1 cellular context compared by ENCODE assay signal in the genomic region with DNA sequence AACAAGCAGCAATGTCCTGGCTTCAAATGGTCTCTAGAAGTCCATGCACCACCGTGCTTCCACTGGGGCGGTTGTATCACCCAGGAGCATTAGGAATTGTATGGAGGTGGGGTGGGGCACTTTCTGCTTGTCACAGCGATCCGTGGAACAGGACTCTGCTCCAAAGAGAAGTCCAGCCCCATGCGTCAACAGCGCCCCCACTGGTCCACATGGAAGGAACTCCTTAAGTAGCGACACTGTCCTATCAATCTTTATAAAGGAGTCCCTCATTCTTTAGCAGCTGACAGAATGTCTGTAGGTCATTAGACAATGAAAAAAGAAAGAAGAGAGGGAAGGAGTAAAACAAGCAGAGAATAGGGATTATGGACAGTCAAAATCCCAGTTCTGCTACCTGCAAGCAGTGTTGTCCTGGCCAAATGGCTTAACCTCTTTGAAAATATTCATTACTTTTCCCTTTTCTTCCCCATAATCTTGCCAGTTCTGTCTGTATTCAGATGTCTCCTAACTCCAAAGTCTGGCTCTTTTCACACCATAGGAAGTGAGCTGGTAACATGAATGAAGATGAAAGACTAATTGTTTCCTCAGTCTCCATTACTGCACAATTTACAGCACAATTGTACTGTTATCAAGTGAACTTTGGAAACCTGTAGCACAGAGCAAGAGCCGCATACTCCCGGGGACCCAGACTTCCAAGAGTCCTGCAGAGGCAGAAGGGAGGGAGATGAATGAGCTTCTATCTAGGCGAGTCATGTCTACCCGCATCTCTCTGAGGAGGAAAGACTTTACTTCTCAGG.
TF ChIP-seq lines count a peak whose summit lies in the region.

No MANE protein-coding gene starts in this region.

TF ChIP-seq in HepG2, 621 proteins besides CTCF, POLR2A, EP300 and RAD21 (continued from another document and continues in another):
- TF ChIP-seq SALL1 (CRISPR knock-in tag; IDR thresholded peaks at IDR 0.05) (0 out of 2 replicates have a peak, but pooled peaks have one; percentile 49), IKZF1 (IDR thresholded peaks at IDR 0.05) (no peak), RXRB (CRISPR knock-in tag; IDR thresholded peaks at IDR 0.05; ENCODE audit: borderline replicate concordance) (no peak), SIX4 (CRISPR knock-in tag; IDR thresholded peaks at IDR 0.05) (no peak), FOXK1 (CRISPR knock-in tag; IDR thresholded peaks at IDR 0.05; ENCODE audit: borderline replicate concordance, low read depth) (0 out of 2 replicates have a peak, but pooled peaks have one; percentile 7), REXO4 (CRISPR knock-in tag; IDR thresholded peaks at IDR 0.05; ENCODE audit: borderline replicate concordance) (no peak), ZSCAN12 (CRISPR knock-in tag; IDR thresholded peaks at IDR 0.05) (no peak), ZNF670 (CRISPR knock-in tag; IDR thresholded peaks at IDR 0.05; ENCODE audit: borderline replicate concordance) (no peak), ZNF724P (CRISPR knock-in tag; IDR thresholded peaks at IDR 0.05; ENCODE audit: borderline replicate concordance) (no peak), ISX (CRISPR knock-in tag; conservative IDR thresholded peaks at IDR 0.05) (no peak), ZNF788 (CRISPR knock-in tag; IDR thresholded peaks at IDR 0.05; ENCODE audit: borderline replicate concordance) (no peak), ZNF510 (CRISPR knock-in tag; IDR thresholded peaks at IDR 0.05; ENCODE audit: low read depth) (no peak; the same call in 1 of the 2 replicates), YEATS4 (CRISPR knock-in tag; IDR thresholded peaks at IDR 0.05; ENCODE audit: borderline replicate concordance) (no peak), GFI1 (CRISPR knock-in tag; IDR thresholded peaks at IDR 0.05; ENCODE audit: borderline replicate concordance) (no peak), MEIS1 (CRISPR knock-in tag; IDR thresholded peaks at IDR 0.05; ENCODE audit: borderline replicate concordance) (0 out of 2 replicates have a peak, but pooled peaks have one; percentile 43), CHCHD3 (CRISPR knock-in tag; IDR thresholded peaks at IDR 0.05) (no peak), ZFP41 (CRISPR knock-in tag; IDR thresholded peaks at IDR 0.05; ENCODE audit: borderline replicate concordance) (no peak), KLF15 (CRISPR knock-in tag; IDR thresholded peaks at IDR 0.05; ENCODE audit: borderline replicate concordance) (no peak), ZNF781 (CRISPR knock-in tag; IDR thresholded peaks at IDR 0.05; ENCODE audit: borderline replicate concordance, not compliant biosample characterization) (no peak), SOX6 (IDR thresholded peaks at IDR 0.05) (no peak), SOX6 (CRISPR knock-in tag; IDR thresholded peaks at IDR 0.05) (peak; percentile 51; the same call in 1 of the 2 replicates), ERF (CRISPR knock-in tag; IDR thresholded peaks at IDR 0.05) (peak; percentile 20; the same call in 1 of the 2 replicates), XRCC5 (optimal IDR thresholded peaks at IDR 0.05; ENCODE audit: low read length) (peak; percentile 55), HNRNPL (IDR thresholded peaks at IDR 0.05; ENCODE audit: low read depth, low read length) (no peak), MLLT10 (CRISPR knock-in tag; IDR thresholded peaks at IDR 0.05) (no peak), RFXANK (CRISPR knock-in tag; IDR thresholded peaks at IDR 0.05) (0 out of 2 replicates have a peak, but pooled peaks have one; percentile 26)
- TF ChIP-seq, protein P1, sequence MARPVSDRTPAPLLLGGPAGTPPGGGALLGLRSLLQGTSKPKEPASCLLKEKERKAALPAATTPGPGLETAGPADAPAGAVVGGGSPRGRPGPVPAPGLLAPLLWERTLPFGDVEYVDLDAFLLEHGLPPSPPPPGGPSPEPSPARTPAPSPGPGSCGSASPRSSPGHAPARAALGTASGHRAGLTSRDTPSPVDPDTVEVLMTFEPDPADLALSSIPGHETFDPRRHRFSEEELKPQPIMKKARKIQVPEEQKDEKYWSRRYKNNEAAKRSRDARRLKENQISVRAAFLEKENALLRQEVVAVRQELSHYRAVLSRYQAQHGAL (CRISPR knock-in tag; IDR thresholded peaks at IDR 0.05; ENCODE audit: not compliant biosample characterization): no peak
- TF ChIP-seq, protein P2, sequence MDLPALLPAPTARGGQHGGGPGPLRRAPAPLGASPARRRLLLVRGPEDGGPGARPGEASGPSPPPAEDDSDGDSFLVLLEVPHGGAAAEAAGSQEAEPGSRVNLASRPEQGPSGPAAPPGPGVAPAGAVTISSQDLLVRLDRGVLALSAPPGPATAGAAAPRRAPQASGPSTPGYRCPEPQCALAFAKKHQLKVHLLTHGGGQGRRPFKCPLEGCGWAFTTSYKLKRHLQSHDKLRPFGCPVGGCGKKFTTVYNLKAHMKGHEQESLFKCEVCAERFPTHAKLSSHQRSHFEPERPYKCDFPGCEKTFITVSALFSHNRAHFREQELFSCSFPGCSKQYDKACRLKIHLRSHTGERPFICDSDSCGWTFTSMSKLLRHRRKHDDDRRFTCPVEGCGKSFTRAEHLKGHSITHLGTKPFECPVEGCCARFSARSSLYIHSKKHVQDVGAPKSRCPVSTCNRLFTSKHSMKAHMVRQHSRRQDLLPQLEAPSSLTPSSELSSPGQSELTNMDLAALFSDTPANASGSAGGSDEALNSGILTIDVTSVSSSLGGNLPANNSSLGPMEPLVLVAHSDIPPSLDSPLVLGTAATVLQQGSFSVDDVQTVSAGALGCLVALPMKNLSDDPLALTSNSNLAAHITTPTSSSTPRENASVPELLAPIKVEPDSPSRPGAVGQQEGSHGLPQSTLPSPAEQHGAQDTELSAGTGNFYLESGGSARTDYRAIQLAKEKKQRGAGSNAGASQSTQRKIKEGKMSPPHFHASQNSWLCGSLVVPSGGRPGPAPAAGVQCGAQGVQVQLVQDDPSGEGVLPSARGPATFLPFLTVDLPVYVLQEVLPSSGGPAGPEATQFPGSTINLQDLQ (CRISPR knock-in tag; IDR thresholded peaks at IDR 0.05): no peak
- TF ChIP-seq, protein P3, sequence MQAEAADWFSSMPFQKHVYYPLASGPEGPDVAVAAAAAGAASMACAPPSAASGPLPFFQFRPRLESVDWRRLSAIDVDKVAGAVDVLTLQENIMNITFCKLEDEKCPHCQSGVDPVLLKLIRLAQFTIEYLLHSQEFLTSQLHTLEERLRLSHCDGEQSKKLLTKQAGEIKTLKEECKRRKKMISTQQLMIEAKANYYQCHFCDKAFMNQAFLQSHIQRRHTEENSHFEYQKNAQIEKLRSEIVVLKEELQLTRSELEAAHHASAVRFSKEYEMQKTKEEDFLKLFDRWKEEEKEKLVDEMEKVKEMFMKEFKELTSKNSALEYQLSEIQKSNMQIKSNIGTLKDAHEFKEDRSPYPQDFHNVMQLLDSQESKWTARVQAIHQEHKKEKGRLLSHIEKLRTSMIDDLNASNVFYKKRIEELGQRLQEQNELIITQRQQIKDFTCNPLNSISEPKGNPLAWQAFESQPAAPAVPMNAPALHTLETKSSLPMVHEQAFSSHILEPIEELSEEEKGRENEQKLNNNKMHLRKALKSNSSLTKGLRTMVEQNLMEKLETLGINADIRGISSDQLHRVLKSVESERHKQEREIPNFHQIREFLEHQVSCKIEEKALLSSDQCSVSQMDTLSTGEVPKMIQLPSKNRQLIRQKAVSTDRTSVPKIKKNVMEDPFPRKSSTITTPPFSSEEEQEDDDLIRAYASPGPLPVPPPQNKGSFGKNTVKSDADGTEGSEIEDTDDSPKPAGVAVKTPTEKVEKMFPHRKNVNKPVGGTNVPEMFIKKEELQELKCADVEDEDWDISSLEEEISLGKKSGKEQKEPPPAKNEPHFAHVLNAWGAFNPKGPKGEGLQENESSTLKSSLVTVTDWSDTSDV (CRISPR knock-in tag; IDR thresholded peaks at IDR 0.05): no peak
- TF ChIP-seq, protein P4, sequence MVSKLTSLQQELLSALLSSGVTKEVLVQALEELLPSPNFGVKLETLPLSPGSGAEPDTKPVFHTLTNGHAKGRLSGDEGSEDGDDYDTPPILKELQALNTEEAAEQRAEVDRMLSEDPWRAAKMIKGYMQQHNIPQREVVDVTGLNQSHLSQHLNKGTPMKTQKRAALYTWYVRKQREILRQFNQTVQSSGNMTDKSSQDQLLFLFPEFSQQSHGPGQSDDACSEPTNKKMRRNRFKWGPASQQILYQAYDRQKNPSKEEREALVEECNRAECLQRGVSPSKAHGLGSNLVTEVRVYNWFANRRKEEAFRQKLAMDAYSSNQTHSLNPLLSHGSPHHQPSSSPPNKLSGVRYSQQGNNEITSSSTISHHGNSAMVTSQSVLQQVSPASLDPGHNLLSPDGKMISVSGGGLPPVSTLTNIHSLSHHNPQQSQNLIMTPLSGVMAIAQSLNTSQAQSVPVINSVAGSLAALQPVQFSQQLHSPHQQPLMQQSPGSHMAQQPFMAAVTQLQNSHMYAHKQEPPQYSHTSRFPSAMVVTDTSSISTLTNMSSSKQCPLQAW (CRISPR knock-in tag; IDR thresholded peaks at IDR 0.05): no peak
- TF ChIP-seq, protein P5, sequence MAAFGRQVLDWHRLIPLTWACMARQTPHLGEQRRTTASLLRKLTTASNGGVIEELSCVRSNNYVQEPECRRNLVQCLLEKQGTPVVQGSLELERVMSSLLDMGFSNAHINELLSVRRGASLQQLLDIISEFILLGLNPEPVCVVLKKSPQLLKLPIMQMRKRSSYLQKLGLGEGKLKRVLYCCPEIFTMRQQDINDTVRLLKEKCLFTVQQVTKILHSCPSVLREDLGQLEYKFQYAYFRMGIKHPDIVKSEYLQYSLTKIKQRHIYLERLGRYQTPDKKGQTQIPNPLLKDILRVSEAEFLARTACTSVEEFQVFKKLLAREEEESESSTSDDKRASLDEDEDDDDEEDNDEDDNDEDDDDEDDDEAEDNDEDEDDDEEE (CRISPR knock-in tag; IDR thresholded peaks at IDR 0.05): 0 out of 2 replicates have a peak, but pooled peaks have one; percentile 44
- TF ChIP-seq, protein P6, sequence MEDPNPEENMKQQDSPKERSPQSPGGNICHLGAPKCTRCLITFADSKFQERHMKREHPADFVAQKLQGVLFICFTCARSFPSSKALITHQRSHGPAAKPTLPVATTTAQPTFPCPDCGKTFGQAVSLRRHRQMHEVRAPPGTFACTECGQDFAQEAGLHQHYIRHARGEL (CRISPR knock-in tag; IDR thresholded peaks at IDR 0.05): no peak
- TF ChIP-seq, protein P7, sequence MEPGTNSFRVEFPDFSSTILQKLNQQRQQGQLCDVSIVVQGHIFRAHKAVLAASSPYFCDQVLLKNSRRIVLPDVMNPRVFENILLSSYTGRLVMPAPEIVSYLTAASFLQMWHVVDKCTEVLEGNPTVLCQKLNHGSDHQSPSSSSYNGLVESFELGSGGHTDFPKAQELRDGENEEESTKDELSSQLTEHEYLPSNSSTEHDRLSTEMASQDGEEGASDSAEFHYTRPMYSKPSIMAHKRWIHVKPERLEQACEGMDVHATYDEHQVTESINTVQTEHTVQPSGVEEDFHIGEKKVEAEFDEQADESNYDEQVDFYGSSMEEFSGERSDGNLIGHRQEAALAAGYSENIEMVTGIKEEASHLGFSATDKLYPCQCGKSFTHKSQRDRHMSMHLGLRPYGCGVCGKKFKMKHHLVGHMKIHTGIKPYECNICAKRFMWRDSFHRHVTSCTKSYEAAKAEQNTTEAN (CRISPR knock-in tag; conservative IDR thresholded peaks at IDR 0.05): no peak
- TF ChIP-seq, protein P8, sequence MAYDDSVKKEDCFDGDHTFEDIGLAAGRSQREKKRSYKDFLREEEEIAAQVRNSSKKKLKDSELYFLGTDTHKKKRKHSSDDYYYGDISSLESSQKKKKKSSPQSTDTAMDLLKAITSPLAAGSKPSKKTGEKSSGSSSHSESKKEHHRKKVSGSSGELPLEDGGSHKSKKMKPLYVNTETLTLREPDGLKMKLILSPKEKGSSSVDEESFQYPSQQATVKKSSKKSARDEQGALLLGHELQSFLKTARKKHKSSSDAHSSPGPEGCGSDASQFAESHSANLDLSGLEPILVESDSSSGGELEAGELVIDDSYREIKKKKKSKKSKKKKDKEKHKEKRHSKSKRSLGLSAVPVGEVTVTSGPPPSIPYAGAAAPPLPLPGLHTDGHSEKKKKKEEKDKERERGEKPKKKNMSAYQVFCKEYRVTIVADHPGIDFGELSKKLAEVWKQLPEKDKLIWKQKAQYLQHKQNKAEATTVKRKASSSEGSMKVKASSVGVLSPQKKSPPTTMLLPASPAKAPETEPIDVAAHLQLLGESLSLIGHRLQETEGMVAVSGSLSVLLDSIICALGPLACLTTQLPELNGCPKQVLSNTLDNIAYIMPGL (CRISPR knock-in tag; IDR thresholded peaks at IDR 0.05; ENCODE audit: borderline replicate concordance in 1 of 2, low read depth in 1 of 2): peak in 1 of 2 experiments; percentile 60; a peak in 2 of 4 replicates
- TF ChIP-seq, protein P9, sequence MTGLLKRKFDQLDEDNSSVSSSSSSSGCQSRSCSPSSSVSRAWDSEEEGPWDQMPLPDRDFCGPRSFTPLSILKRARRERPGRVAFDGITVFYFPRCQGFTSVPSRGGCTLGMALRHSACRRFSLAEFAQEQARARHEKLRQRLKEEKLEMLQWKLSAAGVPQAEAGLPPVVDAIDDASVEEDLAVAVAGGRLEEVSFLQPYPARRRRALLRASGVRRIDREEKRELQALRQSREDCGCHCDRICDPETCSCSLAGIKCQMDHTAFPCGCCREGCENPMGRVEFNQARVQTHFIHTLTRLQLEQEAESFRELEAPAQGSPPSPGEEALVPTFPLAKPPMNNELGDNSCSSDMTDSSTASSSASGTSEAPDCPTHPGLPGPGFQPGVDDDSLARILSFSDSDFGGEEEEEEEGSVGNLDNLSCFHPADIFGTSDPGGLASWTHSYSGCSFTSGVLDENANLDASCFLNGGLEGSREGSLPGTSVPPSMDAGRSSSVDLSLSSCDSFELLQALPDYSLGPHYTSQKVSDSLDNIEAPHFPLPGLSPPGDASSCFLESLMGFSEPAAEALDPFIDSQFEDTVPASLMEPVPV (CRISPR knock-in tag; IDR thresholded peaks at IDR 0.05): no peak
- TF ChIP-seq, protein P10, sequence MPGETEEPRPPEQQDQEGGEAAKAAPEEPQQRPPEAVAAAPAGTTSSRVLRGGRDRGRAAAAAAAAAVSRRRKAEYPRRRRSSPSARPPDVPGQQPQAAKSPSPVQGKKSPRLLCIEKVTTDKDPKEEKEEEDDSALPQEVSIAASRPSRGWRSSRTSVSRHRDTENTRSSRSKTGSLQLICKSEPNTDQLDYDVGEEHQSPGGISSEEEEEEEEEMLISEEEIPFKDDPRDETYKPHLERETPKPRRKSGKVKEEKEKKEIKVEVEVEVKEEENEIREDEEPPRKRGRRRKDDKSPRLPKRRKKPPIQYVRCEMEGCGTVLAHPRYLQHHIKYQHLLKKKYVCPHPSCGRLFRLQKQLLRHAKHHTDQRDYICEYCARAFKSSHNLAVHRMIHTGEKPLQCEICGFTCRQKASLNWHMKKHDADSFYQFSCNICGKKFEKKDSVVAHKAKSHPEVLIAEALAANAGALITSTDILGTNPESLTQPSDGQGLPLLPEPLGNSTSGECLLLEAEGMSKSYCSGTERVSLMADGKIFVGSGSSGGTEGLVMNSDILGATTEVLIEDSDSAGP (CRISPR knock-in tag; IDR thresholded peaks at IDR 0.05; ENCODE audit: borderline replicate concordance): no peak; the same call in 1 of the 2 replicates
- TF ChIP-seq, protein P11, sequence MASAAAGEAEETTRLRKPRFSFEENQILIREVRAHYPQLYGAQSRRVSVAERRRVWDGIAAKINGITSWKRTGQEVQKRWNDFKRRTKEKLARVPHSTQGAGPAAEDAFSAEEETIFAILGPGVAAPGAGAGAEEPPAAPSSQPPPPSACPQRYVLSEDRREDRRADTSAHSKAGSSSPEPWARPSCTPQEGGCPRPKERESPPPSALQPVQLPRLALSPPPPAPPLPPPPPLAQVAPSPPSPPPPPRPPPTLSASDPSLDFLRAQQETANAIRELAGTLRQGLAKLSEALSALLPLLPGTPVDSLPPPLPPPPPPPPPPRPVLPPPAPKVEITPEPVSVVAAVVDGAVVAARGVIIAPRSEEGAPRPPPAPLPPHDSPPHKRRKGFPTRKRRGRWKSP (CRISPR knock-in tag; IDR thresholded peaks at IDR 0.05): no peak
